31 cellular contexts compared by ENCODE assay signal in the genomic region with DNA sequence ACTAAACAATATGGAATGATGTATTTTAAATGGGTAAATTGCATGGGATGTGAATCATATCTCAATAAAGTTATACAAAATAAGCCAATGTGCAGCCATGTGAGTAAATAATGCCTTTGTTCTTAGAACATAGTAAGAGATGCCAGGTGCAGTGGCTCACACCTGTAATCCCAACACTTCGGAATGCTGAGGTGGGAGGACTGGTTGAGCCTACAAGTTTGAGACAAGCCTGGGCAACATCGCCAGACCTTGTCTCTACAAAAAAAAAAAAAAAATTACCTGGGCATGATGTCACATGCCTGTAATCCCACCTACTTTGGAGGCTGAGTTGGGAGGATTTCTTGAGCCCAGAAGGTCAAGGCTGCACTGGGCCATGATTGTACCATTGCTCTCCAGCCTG.
"Had no signal": no experiment of that assay in that cellular context is flagged by ENCODE, and none has a peak within 500 bp of the region (broad histone marks: within the 10 kb centered on the region; RNA-seq: fewer than 3 reads in every experiment).

No MANE protein-coding gene starts in this region.

- H3K27ac Mint-ChIP-seq: activated CD4-positive, alpha-beta memory T cell treated with anti-CD3 and anti-CD28 coated beads, Interleukin-2, amount 10 ng/mL, durations not matched to agents 7 days and 5 days; activated CD8-positive, alpha-beta memory T cell treated with anti-CD3 and anti-CD28 coated beads, Interleukin-2, amount 10 ng/mL, durations not matched to agents 7 days and 5 days; activated naive CD4-positive, alpha-beta T cell treated with anti-CD3 and anti-CD28 coated beads, Interleukin-2, amount 10 ng/mL, durations not matched to agents 7 days and 5 days; activated naive CD8-positive, alpha-beta T cell treated with anti-CD3 and anti-CD28 coated beads for 36 hours had no signal

- ATAC-seq: activated CD8-positive, alpha-beta memory T cell treated with anti-CD3 and anti-CD28 coated beads, Interleukin-2, amount 10 ng/mL, durations not matched to agents 7 days and 5 days; PC-3 had no signal

- H3K27me3 ChIP-seq: ascending aorta, Peyer's patch had no signal

- H3K9me3 Mint-ChIP-seq: activated naive CD4-positive, alpha-beta T cell treated with anti-CD3 and anti-CD28 coated beads, Interleukin-2, amount 10 ng/mL, durations not matched to agents 7 days and 5 days had no signal

- H3K4me1 ChIP-seq: ascending aorta, Peyer's patch had no signal

- H3K9me3 ChIP-seq: Peyer's patch had no signal

- H3K4me3 ChIP-seq: ascending aorta, Peyer's patch had no signal

- H3K36me3 Mint-ChIP-seq: activated CD8-positive, alpha-beta memory T cell treated with anti-CD3 and anti-CD28 coated beads, Interleukin-2, amount 10 ng/mL, durations not matched to agents 7 days and 5 days; activated naive CD4-positive, alpha-beta T cell treated with anti-CD3 and anti-CD28 coated beads, Interleukin-2, amount 10 ng/mL, durations not matched to agents 7 days and 5 days; activated naive CD8-positive, alpha-beta T cell treated with anti-CD3 and anti-CD28 coated beads for 36 hours had no signal

- H3K36me3 ChIP-seq: ascending aorta, Peyer's patch, WERI-Rb-1 had no signal

- DNase-seq: activated CD4-positive, alpha-beta memory T cell treated with anti-CD3 and anti-CD28 coated beads, Interleukin-2, amount 10 ng/mL, durations not matched to agents 7 days and 5 days; activated CD4-positive, alpha-beta T cell treated with anti-CD3 and anti-CD28 coated beads for 1 hour; activated CD4-positive, alpha-beta T cell treated with anti-CD3 and anti-CD28 coated beads for 48 hours; activated CD4-positive, CD25-positive, alpha-beta regulatory T cell; activated CD8-positive, alpha-beta memory T cell treated with anti-CD3 and anti-CD28 coated beads for 24 hours; activated CD8-positive, alpha-beta memory T cell treated with anti-CD3 and anti-CD28 coated beads, Interleukin-2, amount 10 ng/mL, durations not matched to agents 7 days and 5 days; activated CD8-positive, alpha-beta memory T cell treated with anti-CD3 and anti-CD28 coated beads, Interleukin-2, amount 50 U/mL, for 48 hours; activated effector memory CD4-positive, alpha-beta T cell treated with Interleukin-2 at 50 U/mL for 16 hours; activated naive CD4-positive, alpha-beta T cell treated with anti-CD3 and anti-CD28 coated beads, Interleukin-2, amount 10 ng/mL, durations not matched to agents 7 days and 5 days; activated naive CD8-positive, alpha-beta T cell treated with anti-CD3 and anti-CD28 coated beads for 36 hours; amygdala; caudate nucleus; cerebellar nuclear complex; Kasumi-1; KG1; MM.1S; MV-4-11; NCI-H1092; NCI-H1436 treated with DMSO at 0.1 percent for 48 hours; NCI-H1694 treated with DMSO at 0.1 percent for 48 hours; NCI-H2029; NCI-H345; NCI-H524 treated with DMSO at 0.1 percent for 48 hours; PC-3; Peyer's patch; Right ventricle myocardium superior; RPMI8226; SW 1271; T1000; WERI-Rb-1 had no signal

- H3K27ac ChIP-seq: ascending aorta, Peyer's patch, WERI-Rb-1 had no signal
